ENCODE assay signal across 14 cellular contexts in genomic region chr10:6840766-6841165, GRCh38.
A peak's percentile ranks its signal among the peaks of the same experiment; 100 is the strongest.
DNase-seq lines count a peak whose midpoint lies in the region; TF ChIP-seq lines count a peak whose summit lies in the region.
"Had no signal": no experiment of that assay in that cellular context is flagged by ENCODE, and none has a peak within 500 bp of the region (broad histone marks: within the 10 kb centered on the region; RNA-seq: fewer than 3 reads in every experiment).

No MANE protein-coding gene starts in this region.

- no peak for TF ChIP-seq CTCF in RWPE1 (conservative IDR thresholded peaks at IDR 0.05; ENCODE audit: low read depth)
- no peak for TF ChIP-seq CTCF in adrenal gland (IDR thresholded peaks at IDR 0.05)

- H3K36me3 ChIP-seq in effector memory CD4-positive, alpha-beta T cell (ENCODE audit: control insufficient read depth, insufficient read depth, low read length): no peaks in the 10 kb centered on the region
- H3K36me3 ChIP-seq in adrenal gland (replicated peaks in 1 of 2): no peaks in the 10 kb centered on the region

- H3K9me3 ChIP-seq in effector memory CD4-positive, alpha-beta T cell (ENCODE audit: control insufficient read depth, low read length): no peaks in the 10 kb centered on the region
- H3K9me3 ChIP-seq in adrenal gland (replicated peaks in 1 of 3): no peaks in the 10 kb centered on the region
- H3K9me3 ChIP-seq: psoas muscle, SJSA1 had no signal

- DNase-seq in A172 (ENCODE audit: low spot score) (peak; percentile 44), EH (ENCODE audit: low read depth) (peak; percentile 32), RWPE1 (ENCODE audit: low spot score) (no peak), fibroblast of the conjunctiva (ENCODE audit: low read depth) (peak; percentile 57), DMS79 (lab: John Stamatoyannopoulos, UW) (no peak), adrenal gland (no peak)
- DNase-seq in effector memory CD4-positive, alpha-beta T cell: no peak
- no peak for DNase-seq in activated effector memory CD4-positive, alpha-beta T cell treated with Interleukin-2 at 50 U/mL for 16 hours
- DNase-seq: amniotic stem cell, C1 segment of cervical spinal cord, NCI-H1694 treated with DMSO at 0.1 percent for 48 hours, NCI-H69, psoas muscle had no signal

- CTCF ChIA-PET in RWPE1 (lab: Yijun Ruan, JAX): no interaction called here

- intact Hi-C loops in adrenal gland (cut with DNase I): no loop called here

- no peaks in the 10 kb centered on the region for H3K27me3 ChIP-seq in effector memory CD4-positive, alpha-beta T cell (replicated peaks; ENCODE audit: control insufficient read depth, insufficient read depth, low read length, poor library complexity, severe bottlenecking)
- H3K27me3 ChIP-seq in adrenal gland: no peaks in the 10 kb centered on the region
- H3K27me3 ChIP-seq: SJSA1 had no signal

- POLR2A ChIA-PET in RWPE1 (lab: Yijun Ruan, JAX; ENCODE audit: low non-redundant PET): no interaction called here

- H3K27ac ChIP-seq in RWPE1: peak overlapping the region; percentile 32; the same call in 1 of the 2 replicates
- H3K27ac ChIP-seq in effector memory CD4-positive, alpha-beta T cell (ENCODE audit: insufficient read depth, low read length, poor library complexity, severe bottlenecking): no peak overlapping the region
- H3K27ac ChIP-seq in adrenal gland: no peak overlapping the region
- H3K27ac ChIP-seq: psoas muscle, SJSA1 had no signal

- TF ChIP-seq POLR2A in adrenal gland (IDR thresholded peaks at IDR 0.05): no peak

- no peak overlapping the region for H3K4me3 ChIP-seq in effector memory CD4-positive, alpha-beta T cell (ENCODE audit: insufficient read depth, low read depth, low read length, poor library complexity, severe bottlenecking)
- no peak overlapping the region for H3K4me3 ChIP-seq in adrenal gland
- H3K4me3 ChIP-seq: psoas muscle, SJSA1 had no signal

- WGBS in adrenal gland, 4 donors: 5 to 21% (median 13%) methylated on average over 2 of the region's 2 CpGs

- H3K4me1 ChIP-seq in effector memory CD4-positive, alpha-beta T cell (ENCODE audit: control insufficient read depth, insufficient read depth, low read length, poor library complexity, severe bottlenecking): no peaks in the 10 kb centered on the region
- H3K4me1 ChIP-seq in adrenal gland (replicated peaks in 1 of 2): no peaks in the 10 kb centered on the region
- H3K4me1 ChIP-seq: psoas muscle, SJSA1 had no signal

Comparison
In these comparisons a context has a peak if more than half of its experiments do, and no peak if none do; other contexts are left out.
1. DNase-seq: peak in A172 (single experiment), EH (single experiment) and fibroblast of the conjunctiva (single experiment); none in RWPE1 (single experiment), effector memory CD4-positive, alpha-beta T cell (0 of 3), DMS79 (single experiment), activated effector memory CD4-positive, alpha-beta T cell treated with Interleukin-2 at 50 U/mL for 16 hours (single experiment) and adrenal gland (0 of 7).